ENCODE assay signal across 8 cellular contexts in genomic region chr2:225889452-225889851, GRCh38.
A peak's percentile ranks its signal among the peaks of the same experiment; 100 is the strongest.
DNase-seq lines count a peak whose midpoint lies in the region; ATAC-seq lines count a peak whose summit lies in the region.

No MANE protein-coding gene starts in this region.

- DNase-seq in Daoy (ENCODE audit: low read depth) (peak; percentile 33), HT-29 (ENCODE audit: low spot score) (peak; percentile 83), SK-MEL-5 (ENCODE audit: low read depth, low spot score) (peak; percentile 68), fibroblast of peridontal ligament (ENCODE audit: extremely low read depth) (peak; percentile 97), pons (ENCODE audit: low spot score) (peak; percentile 44), T-helper 2 cell (no peak)

- peak; percentile 87 for ATAC-seq in GM21367 (IDR thresholded peaks at IDR 0.05; ENCODE audit: unreplicated experiment)
- ATAC-seq in HG03139 (IDR thresholded peaks at IDR 0.05; ENCODE audit: unreplicated experiment): no peak

- in situ Hi-C loops in SK-MEL-5 (cut with HindIII; ENCODE audit: low pct_unique_long_range_greater_than_20kb, low sequenced_read_pairs): no loop called here

Comparison
In these comparisons a context has a peak if more than half of its experiments do, and no peak if none do; other contexts are left out.
1. DNase-seq: peak in Daoy (single experiment), HT-29 (single experiment), SK-MEL-5 (single experiment), fibroblast of peridontal ligament (single experiment) and pons (single experiment); none in T-helper 2 cell (0 of 5).